12 cellular contexts compared by ENCODE assay signal in the genomic region with DNA sequence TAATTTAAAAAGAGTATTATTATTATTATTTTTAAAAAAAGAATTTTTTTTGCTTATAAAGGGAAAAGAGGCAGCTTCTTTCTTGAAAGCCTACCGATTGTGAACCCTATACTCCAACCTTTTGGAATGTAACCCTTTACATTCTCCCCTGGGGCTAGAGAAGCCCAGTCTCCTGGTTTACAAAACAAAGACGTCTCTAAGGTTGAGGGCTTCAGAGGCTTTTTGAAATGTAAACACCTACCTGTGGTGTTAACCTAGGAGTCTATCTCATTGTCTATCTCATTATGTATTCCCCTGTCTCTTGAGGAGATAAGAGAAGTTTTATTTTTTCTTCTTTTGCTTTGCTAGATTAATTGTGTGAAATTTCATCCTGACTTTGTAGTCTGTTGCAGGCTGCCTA. TPM values are rescaled to one million over a fixed set of nuclear protein-coding genes. Genes with fewer than 3 reads are reported as not detected.
DNase-seq lines count a peak whose midpoint lies in the region; ATAC-seq and TF ChIP-seq lines count a peak whose summit lies in the region.
"Had no signal": no experiment of that assay in that cellular context is flagged by ENCODE, and none has a peak within 500 bp of the region (broad histone marks: within the 10 kb centered on the region; RNA-seq: fewer than 3 reads in every experiment).

No MANE protein-coding gene starts in this region.

- H3K27ac Mint-ChIP-seq in stimulated activated naive CD8-positive, alpha-beta T cell treated with anti-CD3 and anti-CD28 coated beads, Interleukin-15, Interleukin-2, amounts not matched to agents 100 ng/mL and 50 ng/mL, for 24 hours = no peak overlapping the region
- peak overlapping the region; percentile 33 to 88 for H3K27ac Mint-ChIP-seq in T-cell
- H3K27ac Mint-ChIP-seq: progenitor cell of endocrine pancreas had no signal

- H3K27ac ChIP-seq in breast epithelium = no peak overlapping the region
- H3K27ac ChIP-seq in sigmoid colon = no peak overlapping the region

- no peak for TF ChIP-seq EP300 in sigmoid colon (IDR thresholded peaks at IDR 0.05)

- H3K9me3 Mint-ChIP-seq in stimulated activated naive CD8-positive, alpha-beta T cell treated with anti-CD3 and anti-CD28 coated beads, Interleukin-15, Interleukin-2, amounts not matched to agents 100 ng/mL and 50 ng/mL, for 24 hours = no peaks in the 10 kb centered on the region
- H3K9me3 Mint-ChIP-seq in T-cell = no peaks in the 10 kb centered on the region
- H3K9me3 Mint-ChIP-seq: naive B cell had no signal

- H3K27me3 ChIP-seq in breast epithelium (no peaks in the 10 kb centered on the region), sigmoid colon (no peaks in the 10 kb centered on the region)

- CTCF ChIA-PET in T-cell (lab: Charles Lee) = interaction anchor here in 1 of 2 donors (0.7 to 1.2 kb wide), 2 partner anchors 227 to 264 kb away, joined by 3 read pairs; no protein-coding TSS in a partner anchor

- H3K36me3 Mint-ChIP-seq in stimulated activated naive CD8-positive, alpha-beta T cell treated with anti-CD3 and anti-CD28 coated beads, Interleukin-15, Interleukin-2, amounts not matched to agents 100 ng/mL and 50 ng/mL, for 24 hours (ENCODE audit: low read depth) = peaks cover 31% of the 10 kb centered on the region
- H3K36me3 Mint-ChIP-seq in T-cell = peaks cover 46% of the 10 kb centered on the region

- peaks cover 86% of the 10 kb centered on the region for H3K4me1 Mint-ChIP-seq in stimulated activated naive CD8-positive, alpha-beta T cell treated with anti-CD3 and anti-CD28 coated beads, Interleukin-15, Interleukin-2, amounts not matched to agents 100 ng/mL and 50 ng/mL, for 24 hours (ENCODE audit: low read depth)
- peaks cover 75 to 84% (median 81%) of the 10 kb centered on the region in 3 donors for H3K4me1 Mint-ChIP-seq in T-cell

- H3K4me3 ChIP-seq in breast epithelium = no peak overlapping the region
- H3K4me3 ChIP-seq in foreskin fibroblast (ENCODE audit: low read depth in 1 of 2, low read length in 2 of 2) = no peak overlapping the region
- H3K4me3 ChIP-seq in sigmoid colon = no peak overlapping the region

- peak overlapping the region; percentile 54 for H3K4me3 Mint-ChIP-seq in stimulated activated naive CD8-positive, alpha-beta T cell treated with anti-CD3 and anti-CD28 coated beads, Interleukin-15, Interleukin-2, amounts not matched to agents 100 ng/mL and 50 ng/mL, for 24 hours
- H3K4me3 Mint-ChIP-seq in T-cell = peak overlapping the region; percentile 60 to 70 (median 70)

- TF ChIP-seq POLR2A in breast epithelium (IDR thresholded peaks at IDR 0.05) (no peak), sigmoid colon (IDR thresholded peaks at IDR 0.05) (no peak)

- intact Hi-C loops in breast epithelium (cut with DNase I; ENCODE audit: low total_unique reads) = no loop called here
- intact Hi-C loops in sigmoid colon (cut with DNase I) = no loop called here

- POLR2A ChIA-PET in T-cell (lab: Charles Lee) = no interaction called here

- no peak for ATAC-seq in stimulated activated naive CD8-positive, alpha-beta T cell treated with anti-CD3 and anti-CD28 coated beads, Interleukin-15, Interleukin-2, amounts not matched to agents 100 U/mL and 50 U/mL, for 24 hours
- ATAC-seq in T-cell (replicated peaks in 1 of 4) = no peak

- no peaks in the 10 kb centered on the region for H3K36me3 ChIP-seq in breast epithelium
- no peaks in the 10 kb centered on the region for H3K36me3 ChIP-seq in sigmoid colon

- no peaks in the 10 kb centered on the region for H3K27me3 Mint-ChIP-seq in stimulated activated naive CD8-positive, alpha-beta T cell treated with anti-CD3 and anti-CD28 coated beads, Interleukin-15, Interleukin-2, amounts not matched to agents 100 ng/mL and 50 ng/mL, for 24 hours
- H3K27me3 Mint-ChIP-seq in T-cell = no peaks in the 10 kb centered on the region

- TF ChIP-seq CTCF in breast epithelium (IDR thresholded peaks at IDR 0.05) (no peak), foreskin fibroblast (IDR thresholded peaks at IDR 0.05; ENCODE audit: low read depth, low read length) (no peak), sigmoid colon (IDR thresholded peaks at IDR 0.05) (no peak)

- H3K4me1 ChIP-seq in breast epithelium (no peaks in the 10 kb centered on the region), sigmoid colon (no peaks in the 10 kb centered on the region)

- 66 to 74% methylated on average over 2 of the region's 2 CpGs for WGBS in sigmoid colon, 2 donors

- no peak for DNase-seq in stimulated activated naive CD8-positive, alpha-beta T cell treated with anti-CD3 and anti-CD28 coated beads, Interleukin-15, Interleukin-2, amounts not matched to agents 100 U/mL and 50 U/mL, for 24 hours
- DNase-seq in T-cell = no peak
- DNase-seq in iPS DF 19.7 (ENCODE audit: low read depth, low spot score) = peak; percentile 65
- DNase-seq in breast epithelium (ENCODE audit: low spot score in 2 of 2) = no peak
- no peak for DNase-seq in foreskin fibroblast
- no peak for DNase-seq in sigmoid colon
- DNase-seq: cerebellar nuclear complex, MV-4-11, naive B cell, SHP77 treated with DMSO at 0.1 percent for 48 hours had no signal

- no peaks in the 10 kb centered on the region for H3K9me3 ChIP-seq in breast epithelium
- no peaks in the 10 kb centered on the region for H3K9me3 ChIP-seq in sigmoid colon

RNA-seq across cellular contexts. Expression of gene TNFSF8, which starts 4.7 kb away (rescaled TPM):
- total RNA-seq in T-cell (100 to 1,000 TPM in 1 of 5 donors, 10 to 100 TPM in 4; 42.9 to 102 (median 63.4) TPM), breast epithelium (1 to 10 TPM; 2.6 to 9.8 (median 4.7) TPM), sigmoid colon (1 to 10 TPM; 1.4 to 3.0 (median 1.9) TPM)
- 10 to 100 TPM in 1 of 3 donors, 1 to 10 TPM in 1, under 1 TPM in 1; 0.60 to 11.7 (median 1.4) TPM for polyA plus RNA-seq in sigmoid colon
- total RNA-seq: progenitor cell of endocrine pancreas had no signal

Comparison
In these comparisons a context has a peak if more than half of its experiments do, and no peak if none do; other contexts are left out.
1. RNA of gene TNFSF8, which starts 4.7 kb away (total RNA-seq): 42.9 to 102 TPM in T-cell; 2.6 to 9.8 TPM in breast epithelium and 1.4 to 3.0 TPM in sigmoid colon; every median in the first group is over 4 times any median in the second.